ENCODE assay signal across 8 cellular contexts in genomic region chr20:18288748-18289705, GRCh38. TPM values are rescaled to one million over a fixed set of nuclear protein-coding genes. Genes with fewer than 3 reads are reported as not detected.
DNase-seq lines count a peak whose midpoint lies in the region; ATAC-seq and TF ChIP-seq lines count a peak whose summit lies in the region.

No MANE protein-coding gene starts in this region.

- TF ChIP-seq CTCF in astrocyte of the spinal cord (IDR thresholded peaks at IDR 0.05; ENCODE audit: low read depth, low read length): no peak

- peak overlapping the region; percentile 93 for H3K27ac ChIP-seq in temporal lobe (ENCODE audit: low read depth, low read length)

- no peak for ATAC-seq in HG02840 (IDR thresholded peaks at IDR 0.05; ENCODE audit: low FRiP score, unreplicated experiment)

- H3K4me3 ChIP-seq in Jurkat, Clone E6-1 (ENCODE audit: low read length): peak overlapping the region; percentile 64
- peak overlapping the region; percentile 96 for H3K4me3 ChIP-seq in astrocyte of the spinal cord (ENCODE audit: low read depth, low read length)

- DNase-seq in ELR (ENCODE audit: low read depth) (peak; percentile 54), astrocyte of the spinal cord (ENCODE audit: low read depth, low spot score) (peak; percentile 24), kidney tubule cell (ENCODE audit: low spot score) (peak; percentile 6), NCI-H2029 treated with DMSO at 0.1 percent for 48 hours (lab: John Stamatoyannopoulos, UW) (no peak), OCI-M2 (lab: John Stamatoyannopoulos, UW; ENCODE audit: unreplicated experiment) (no peak)
- DNase-seq in Jurkat, Clone E6-1 (ENCODE audit: low read depth, low spot score): no peak

- in situ Hi-C loops in astrocyte of the spinal cord (cut with HindIII; ENCODE audit: low sequenced_read_pairs): no loop called here

RNA-seq across cellular contexts. Expression of gene ZNF133, which starts 0.7 kb away (rescaled TPM):
- polyA plus RNA-seq in Jurkat, Clone E6-1 (2012; ENCODE audit: insufficient read depth, insufficient read length): 9.1 TPM
- 21.1 TPM for total RNA-seq in temporal lobe

Comparison
In these comparisons a context has a peak if more than half of its experiments do, and no peak if none do; other contexts are left out.
1. DNase-seq: peak in ELR (single experiment), astrocyte of the spinal cord (single experiment) and kidney tubule cell (single experiment); none in Jurkat, Clone E6-1 (single experiment), NCI-H2029 treated with DMSO at 0.1 percent for 48 hours (single experiment) and OCI-M2 (single experiment).